19 cellular contexts compared by ENCODE assay signal in the genomic region with DNA sequence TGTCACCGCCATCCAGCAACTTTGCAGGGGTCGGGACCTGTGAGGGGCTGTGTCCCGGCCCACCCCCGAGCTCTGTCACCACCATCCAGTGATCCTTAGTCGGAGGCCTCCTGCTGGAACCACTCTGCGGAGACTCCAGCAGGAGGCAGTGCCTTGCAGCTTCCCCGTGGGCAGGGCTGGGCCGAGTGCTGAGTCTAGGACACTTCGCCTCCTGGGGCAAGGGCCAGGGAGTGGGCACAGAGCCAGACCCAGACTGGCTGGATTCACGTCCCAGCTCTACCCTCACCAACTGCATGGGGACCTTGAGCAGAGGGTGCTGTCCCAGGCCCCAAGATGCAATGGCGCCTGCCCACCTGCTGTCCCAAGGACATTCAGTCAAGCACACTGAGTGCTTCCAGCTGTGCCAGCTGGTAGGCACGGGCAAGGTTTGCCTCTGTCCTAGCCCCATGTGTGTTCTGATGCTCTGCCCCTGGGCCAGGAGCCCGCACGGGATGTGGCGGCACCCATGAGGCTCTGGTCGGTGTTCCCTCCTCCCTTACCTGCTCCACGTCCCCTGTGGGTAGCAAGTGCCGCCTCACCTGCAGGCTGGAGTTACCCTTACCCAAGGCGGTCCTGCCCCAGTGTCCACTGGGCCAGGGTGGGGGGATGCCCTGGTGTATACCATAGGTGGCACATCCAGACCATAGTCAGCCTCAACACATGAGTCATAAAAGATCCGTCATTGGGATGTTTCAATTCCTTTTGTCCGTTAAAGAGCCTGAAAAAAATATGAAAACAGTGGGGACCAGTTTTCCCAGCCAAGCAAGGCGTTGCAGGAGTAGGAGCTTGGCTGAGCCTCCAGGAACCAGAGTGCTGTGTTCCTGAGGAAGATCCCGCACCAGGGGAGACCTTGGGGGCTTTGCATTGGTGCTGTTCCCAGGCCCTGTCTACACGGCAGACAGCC. TPM values are rescaled to one million over a fixed set of nuclear protein-coding genes. Genes with fewer than 3 reads are reported as not detected.
A peak's percentile ranks its signal among the peaks of the same experiment; 100 is the strongest.
DNase-seq lines count a peak whose midpoint lies in the region; ATAC-seq and TF ChIP-seq lines count a peak whose summit lies in the region.
"Had no signal": no experiment of that assay in that cellular context is flagged by ENCODE, and none has a peak within 500 bp of the region (broad histone marks: within the 10 kb centered on the region; RNA-seq: fewer than 3 reads in every experiment).

No MANE protein-coding gene starts in this region.

- TF ChIP-seq POLR2A in gastroesophageal sphincter (IDR thresholded peaks at IDR 0.05) = no peak
- no peak for TF ChIP-seq POLR2A in stomach (IDR thresholded peaks at IDR 0.05)

- DNase-seq in WERI-Rb-1 (no peak), stomach (peak; percentile 39), NCI-H748 treated with DMSO at 0.1 percent for 48 hours (lab: John Stamatoyannopoulos, UW) (no peak), GM03348 (ENCODE audit: low spot score) (no peak)
- DNase-seq: activated CD8-positive, alpha-beta T cell treated with anti-CD3 and anti-CD28 coated beads for 36 hours; DND-41; kidney glomerular epithelial cell; MG63; NCI-H2029; NCI-H524; spleen; stimulated activated naive CD8-positive, alpha-beta T cell treated with anti-CD3 and anti-CD28 coated beads, Interleukin-15, Interleukin-2, amounts not matched to agents 100 U/mL and 50 U/mL, for 24 hours had no signal

- H3K36me3 ChIP-seq in WERI-Rb-1 (peaks cover 38% of the 10 kb centered on the region), gastroesophageal sphincter (peaks cover 0 to 38% of the 10 kb centered on the region in 2 donors), stomach (peaks cover 8 to 45% (median 34%) of the 10 kb centered on the region in 4 donors)

- TF ChIP-seq CTCF in WERI-Rb-1 (IDR thresholded peaks at IDR 0.05; ENCODE audit: low read depth, low read length) = peak; percentile 29; the same call in 1 of the 2 replicates
- TF ChIP-seq CTCF in gastroesophageal sphincter (IDR thresholded peaks at IDR 0.05) = no peak
- TF ChIP-seq CTCF in stomach (IDR thresholded peaks at IDR 0.05) = no peak

- peaks cover 0 to 82% (median 0%) of the 10 kb centered on the region in 3 donors for H3K4me1 ChIP-seq in gastroesophageal sphincter
- peaks cover 25 to 99% (median 69%) of the 10 kb centered on the region in 4 donors for H3K4me1 ChIP-seq in stomach

- H3K9me3 ChIP-seq in WERI-Rb-1 (ENCODE audit: severe bottlenecking) (no peaks in the 10 kb centered on the region), gastroesophageal sphincter (no peaks in the 10 kb centered on the region), stomach (no peaks in the 10 kb centered on the region)
- H3K9me3 ChIP-seq: esophagus muscularis mucosa, MG63, mucosa of descending colon, spleen had no signal

- ATAC-seq in gastroesophageal sphincter = peak; percentile 14
- ATAC-seq: activated CD8-positive, alpha-beta T cell treated with anti-CD3 and anti-CD28 coated beads for 36 hours; activated T-helper 17 cell treated with anti-CD3 and anti-CD28 coated beads, Interleukin-2, amount 50 U/mL, for 72 hours; mucosa of descending colon; stimulated activated naive CD8-positive, alpha-beta T cell treated with anti-CD3 and anti-CD28 coated beads, Interleukin-15, Interleukin-2, amounts not matched to agents 100 U/mL and 50 U/mL, for 24 hours had no signal

- WGBS in gastroesophageal sphincter (ENCODE audit: low coverage in 1 of 2), 2 donors = 37 to 40% methylated on average over 1 to 4 of the region's 24 CpGs
- WGBS in stomach, 5 donors = 67 to 86% (median 83%) methylated on average over 16 to 24 of the region's 24 CpGs

- H3K27me3 ChIP-seq in WERI-Rb-1 (ENCODE audit: insufficient read depth, low read depth, severe bottlenecking) (no peaks in the 10 kb centered on the region), gastroesophageal sphincter (no peaks in the 10 kb centered on the region), stomach (no peaks in the 10 kb centered on the region)
- H3K27me3 ChIP-seq: esophagus muscularis mucosa, MG63, spleen had no signal

- H3K27ac ChIP-seq in WERI-Rb-1 = no peak overlapping the region
- no peak overlapping the region for H3K27ac ChIP-seq in gastroesophageal sphincter
- H3K27ac ChIP-seq in stomach = no peak overlapping the region
- H3K27ac ChIP-seq: esophagus muscularis mucosa, spleen had no signal

- H3K4me3 ChIP-seq in WERI-Rb-1 (ENCODE audit: low read depth, low read length) = no peak overlapping the region
- H3K4me3 ChIP-seq in gastroesophageal sphincter = no peak overlapping the region
- no peak overlapping the region for H3K4me3 ChIP-seq in stomach
- H3K4me3 ChIP-seq: esophagus muscularis mucosa, MG63, mucosa of descending colon, spleen had no signal

- intact Hi-C loops in stomach (cut with DNase I; ENCODE audit: low total_unique reads) = no loop called here

- TF ChIP-seq EP300 in gastroesophageal sphincter (IDR thresholded peaks at IDR 0.05) = no peak
- TF ChIP-seq EP300 in stomach (IDR thresholded peaks at IDR 0.05) = no peak

RNA-seq across cellular contexts. Expression of a gene that starts 7.4 kb away (rescaled TPM):
- total RNA-seq in gastroesophageal sphincter (10 to 100 TPM; 17.6 to 32.9 (median 23.0) TPM), stomach (100 to 1,000 TPM in 1 of 5 donors, 10 to 100 TPM in 3, 1 to 10 TPM in 1; 9.4 to 113 (median 31.9) TPM)
- 10 to 100 TPM; 10.5 to 17.2 (median 13.9) TPM for polyA plus RNA-seq in stomach

RNA-seq across cellular contexts. Expression of a gene that starts 13.0 kb away (rescaled TPM):
- total RNA-seq in gastroesophageal sphincter (10 to 100 TPM; 16.5 to 30.7 (median 20.3) TPM), stomach (10 to 100 TPM in 2 of 5 donors, 1 to 10 TPM in 1, under 1 TPM in 1, not detected in 1; 0.45 to 21.7 (median 11.1) TPM)
- polyA plus RNA-seq in stomach = 10 to 100 TPM; 10.7 to 14.1 (median 13.6) TPM

RNA-seq across cellular contexts. Expression of a gene that starts 25.5 kb away (rescaled TPM):
- total RNA-seq in gastroesophageal sphincter = not detected
- not detected for total RNA-seq in stomach
- polyA plus RNA-seq in stomach = under 1 TPM in 2 of 3 donors, not detected in 1; 0.28 to 1.00 TPM
- total RNA-seq: esophagus muscularis mucosa, H4 had no signal
- polyA plus RNA-seq: CD14-positive monocyte had no signal

RNA-seq across cellular contexts. Expression of a gene that starts 30.2 kb away (rescaled TPM):
- total RNA-seq in gastroesophageal sphincter = not detected
- total RNA-seq in stomach = not detected
- polyA plus RNA-seq in stomach = 1 to 10 TPM in 1 of 3 donors, not detected in 2; 2.7 TPM
- total RNA-seq: activated CD8-positive, alpha-beta T cell treated with anti-CD3 and anti-CD28 coated beads for 36 hours; activated T-helper 17 cell treated with anti-CD3 and anti-CD28 coated beads, Interleukin-2, amount 50 U/mL, for 72 hours; esophagus muscularis mucosa; H4; omental fat pad; spleen had no signal
- polyA plus RNA-seq: CD14-positive monocyte, spleen had no signal

RNA-seq across cellular contexts. Expression of a gene that starts 33.1 kb away (rescaled TPM):
- total RNA-seq in gastroesophageal sphincter (not detected), stomach (100 to 1,000 TPM in 1 of 5 donors, 10 to 100 TPM in 1, 1 to 10 TPM in 2, not detected in 1; 1.4 to 178 (median 38.3) TPM)
- 100 to 1,000 TPM in 1 of 3 donors, 10 to 100 TPM in 2; 14.1 to 116 (median 68.7) TPM for polyA plus RNA-seq in stomach
- total RNA-seq: esophagus muscularis mucosa, H4, omental fat pad had no signal
